1 cellular context compared by ENCODE assay signal in genomic region chr10:69080231-69080630, GRCh38.
TF ChIP-seq lines count a peak whose summit lies in the region.

No MANE protein-coding gene starts in this region.

TF ChIP-seq in GM23338, 12 proteins besides CTCF, POLR2A, EP300 and RAD21 (continued from another document):
- TF ChIP-seq ETS1 (IDR thresholded peaks at IDR 0.05) (no peak), REST (IDR thresholded peaks at IDR 0.05; ENCODE audit: unreplicated experiment) (no peak), JUNB (IDR thresholded peaks at IDR 0.05; ENCODE audit: unreplicated experiment) (no peak), NANOG (IDR thresholded peaks at IDR 0.05; ENCODE audit: borderline replicate concordance) (no peak)
